10 cellular contexts compared by ENCODE assay signal in genomic region chrX:123835661-123836371, GRCh38. TPM values are rescaled to one million over a fixed set of nuclear protein-coding genes. Genes with fewer than 3 reads are reported as not detected.
A peak's percentile ranks its signal among the peaks of the same experiment; 100 is the strongest.
DNase-seq lines count a peak whose midpoint lies in the region; ATAC-seq, FAIRE-seq and TF ChIP-seq lines count a peak whose summit lies in the region.
"Had no signal": no experiment of that assay in that cellular context is flagged by ENCODE, and none has a peak within 500 bp of the region (broad histone marks: within the 10 kb centered on the region; RNA-seq: fewer than 3 reads in every experiment).

No MANE protein-coding gene starts in this region.

- no peak overlapping the region for H3K27ac Mint-ChIP-seq in astrocyte (ENCODE audit: unreplicated experiment)
- H3K27ac Mint-ChIP-seq: immature natural killer cell had no signal

- no peaks in the 10 kb centered on the region for H3K79me2 ChIP-seq in astrocyte (ENCODE audit: insufficient read depth, low read length)

- no peaks in the 10 kb centered on the region for H3K27me3 Mint-ChIP-seq in astrocyte (ENCODE audit: low read depth, unreplicated experiment)

- dilution Hi-C loops in IMR-90 (cut with HindIII; ENCODE audit: low sequenced_read_pairs, unreplicated experiment): no loop called here

- no peak overlapping the region for H4K5ac ChIP-seq in IMR-90 (ENCODE audit: low read depth, low read length)

- no TSS peak for BruUV-seq in IMR-90 (replicated peaks; lab: Mats Ljungman, UMichigan)

- H3K4ac ChIP-seq in IMR-90 (ENCODE audit: low read depth, low read length): no peak overlapping the region

- intact Hi-C loops in IMR-90 (cut with micrococcal nuclease) (no loop called here), posterior vena cava (cut with DNase I) (loop anchor here (5.0 to 10.0 kb wide), 2 partner anchors 46 to 99 kb away; no protein-coding TSS in a partner anchor), lower lobe of right lung (cut with DNase I) (no loop called here)

- no peak overlapping the region for H3K14ac ChIP-seq in IMR-90 (replicated peaks; ENCODE audit: low read depth, low read length)

- POLR2A ChIA-PET in IMR-90 (lab: Charles Lee; ENCODE audit: unreplicated experiment): no interaction called here

- H3K4me1 ChIP-seq in IMR-90 (ENCODE audit: control insufficient read depth, insufficient read depth, low read length) (no peaks in the 10 kb centered on the region), astrocyte (ENCODE audit: insufficient read depth, low read length) (peaks cover 4% of the 10 kb centered on the region), lower lobe of right lung (no peaks in the 10 kb centered on the region)

- H3K23ac ChIP-seq in IMR-90 (ENCODE audit: low read depth, low read length): no peak overlapping the region

- no peak overlapping the region for H2BK120ac ChIP-seq in IMR-90 (ENCODE audit: low read depth, low read length)

- no peak overlapping the region for H2BK15ac ChIP-seq in IMR-90 (ENCODE audit: low read depth, low read length)

- H3K18ac ChIP-seq in IMR-90 (ENCODE audit: low read depth, low read length): no peak overlapping the region

- no peaks in the 10 kb centered on the region for H3K27me3 ChIP-seq in IMR-90 (ENCODE audit: control insufficient read depth, insufficient read depth, low read length)
- no peaks in the 10 kb centered on the region for H3K27me3 ChIP-seq in astrocyte (ENCODE audit: insufficient read depth, low read length)
- H3K27me3 ChIP-seq in lower lobe of right lung (ENCODE audit: low read depth): no peaks in the 10 kb centered on the region

- H3K4me3 ChIP-seq in IMR-90 (ENCODE audit: insufficient read depth, low read depth, low read length) (no peak overlapping the region), astrocyte (ENCODE audit: insufficient read depth, low read depth, low read length) (no peak overlapping the region), lower lobe of right lung (no peak overlapping the region)

- WGBS in IMR-90 (ENCODE audit: extremely low coverage in 2 of 2, insufficient read length in 1 of 2), 2 experiments: 100% methylated on average over 3 of the region's 6 CpGs; no CpG with 5 or more reads in 1 of the 2 experiments

- no peaks in the 10 kb centered on the region for H3K9me3 Mint-ChIP-seq in astrocyte (ENCODE audit: unreplicated experiment)
- H3K9me3 Mint-ChIP-seq: immature natural killer cell had no signal

- in situ Hi-C loops in IMR-90 (cut with MboI; ENCODE audit: low sequenced_read_pairs): no loop called here

- no peaks in the 10 kb centered on the region for H3K9me1 ChIP-seq in IMR-90 (ENCODE audit: insufficient read depth, low read length)

- DNase-seq in IMR-90 (peak; percentile 70), astrocyte (ENCODE audit: low read depth) (peak; percentile 74), renal cortical epithelial cell (ENCODE audit: low read depth) (peak; percentile 93), posterior vena cava (ENCODE audit: low spot score) (no peak), lower lobe of right lung (no peak)
- DNase-seq: amygdala, immature natural killer cell had no signal

- H2BK5ac ChIP-seq in IMR-90 (ENCODE audit: low read depth, low read length, poor library complexity, severe bottlenecking): no peak overlapping the region

- TF ChIP-seq POLR2A in IMR-90 (IDR thresholded peaks at IDR 0.05; ENCODE audit: low read depth, low read length): no peak

- no peak overlapping the region for H4K8ac ChIP-seq in IMR-90 (ENCODE audit: low read depth in 2 of 2, low read length in 2 of 2)

- ATAC-seq in GM21447 (IDR thresholded peaks at IDR 0.05; ENCODE audit: unreplicated experiment) (peak; percentile 52), IMR-90 (ENCODE audit: low read depth) (peak; percentile 77), lower lobe of right lung (no peak), HG02973 (IDR thresholded peaks at IDR 0.05; ENCODE audit: unreplicated experiment) (no peak)

- H3K4me3 Mint-ChIP-seq in astrocyte (ENCODE audit: unreplicated experiment): no peak overlapping the region
- H3K4me3 Mint-ChIP-seq: immature natural killer cell had no signal

- no peaks in the 10 kb centered on the region for H3K36me3 Mint-ChIP-seq in astrocyte (ENCODE audit: low read depth, unreplicated experiment)
- H3K36me3 Mint-ChIP-seq: immature natural killer cell had no signal

- H3K27ac ChIP-seq in IMR-90 (ENCODE audit: insufficient read depth, low read length) (no peak overlapping the region), astrocyte (ENCODE audit: low read depth, low read length) (no peak overlapping the region), lower lobe of right lung (no peak overlapping the region)
- H3K27ac ChIP-seq: HL-60 had no signal

- H4K20me1 ChIP-seq in IMR-90 (ENCODE audit: insufficient read depth, low read length): no peaks in the 10 kb centered on the region
- no peaks in the 10 kb centered on the region for H4K20me1 ChIP-seq in astrocyte (ENCODE audit: insufficient read depth, low read length)

- peaks cover 1% of the 10 kb centered on the region for H3K4me1 Mint-ChIP-seq in astrocyte (ENCODE audit: low read depth, unreplicated experiment)
- H3K4me1 Mint-ChIP-seq: immature natural killer cell had no signal

- no peak overlapping the region for H2BK20ac ChIP-seq in IMR-90 (ENCODE audit: low read depth, low read length)

- 0 out of 2 replicates have a peak, but pooled peaks have one; percentile 9 for TF ChIP-seq CTCF in IMR-90 (conservative IDR thresholded peaks at IDR 0.05; ENCODE audit: low read depth, low read length)
- no peak for TF ChIP-seq CTCF in astrocyte (IDR thresholded peaks at IDR 0.05; ENCODE audit: insufficient read depth, low read depth, low read length)
- no peak for TF ChIP-seq CTCF in lower lobe of right lung (IDR thresholded peaks at IDR 0.05)

- no peak overlapping the region for H3K56ac ChIP-seq in IMR-90 (ENCODE audit: extremely low read depth, insufficient read depth, low read length)

- no peak overlapping the region for H2AK9ac ChIP-seq in IMR-90 (replicated peaks; ENCODE audit: low read depth, low read length, poor library complexity)

- CTCF ChIA-PET in IMR-90 (lab: Yijun Ruan, JAX): interaction anchor here (1.1 kb wide), 1 partner anchor 58 kb away, joined by 3 read pairs; no protein-coding TSS in a partner anchor

- no peak overlapping the region for H3K9ac ChIP-seq in IMR-90 (ENCODE audit: low read depth, low read length)
- H3K9ac ChIP-seq in astrocyte (ENCODE audit: low read length): no peak overlapping the region

- H3K79me1 ChIP-seq in IMR-90 (ENCODE audit: low read depth in 1 of 2, low read length in 2 of 2): no peaks in the 10 kb centered on the region

- FAIRE-seq in astrocyte (lab: Jason Lieb, UNC): peak; percentile 95

- H3K36me3 ChIP-seq in IMR-90 (ENCODE audit: control insufficient read depth, insufficient read depth, low read length): no peaks in the 10 kb centered on the region
- H3K36me3 ChIP-seq in astrocyte (ENCODE audit: insufficient read depth, low read length): no peaks in the 10 kb centered on the region
- no peaks in the 10 kb centered on the region for H3K36me3 ChIP-seq in lower lobe of right lung

- H2AFZ ChIP-seq in IMR-90 (replicated peaks; ENCODE audit: low read length, poor library complexity) (no peak overlapping the region), astrocyte (ENCODE audit: low read depth, low read length) (no peak overlapping the region)

- no peaks in the 10 kb centered on the region; the same call in 1 of the 2 replicates for H3K9me3 ChIP-seq in IMR-90 (ENCODE audit: control insufficient read depth, insufficient read depth, low read length)
- H3K9me3 ChIP-seq in astrocyte (ENCODE audit: insufficient read depth, low read depth, low read length): no peaks in the 10 kb centered on the region
- H3K9me3 ChIP-seq in lower lobe of right lung: no peaks in the 10 kb centered on the region

- H4K91ac ChIP-seq in IMR-90 (ENCODE audit: insufficient read depth, low read depth, low read length): no peak overlapping the region

- no peak overlapping the region for H2AK5ac ChIP-seq in IMR-90 (ENCODE audit: low read depth, low read length)

- H3K4me2 ChIP-seq in IMR-90 (ENCODE audit: low read depth, low read length) (no peak overlapping the region), astrocyte (ENCODE audit: low read length) (no peak overlapping the region)

- TF ChIP-seq RAD21 in IMR-90 (IDR thresholded peaks at IDR 0.05; ENCODE audit: low read length): no peak

TF ChIP-seq in IMR-90, 13 proteins besides CTCF, POLR2A, EP300 and RAD21 (continues in another document):
- no peak for TF ChIP-seq MAFK (IDR thresholded peaks at IDR 0.05; ENCODE audit: low read depth, low read length)
- TF ChIP-seq RCOR1 (IDR thresholded peaks at IDR 0.05; ENCODE audit: insufficient replicate concordance, low read length): no peak
- TF ChIP-seq CEBPB (IDR thresholded peaks at IDR 0.05; ENCODE audit: low read depth, low read length): peak; percentile 38; the same call in 1 of the 2 replicates
- TF ChIP-seq USF2 (IDR thresholded peaks at IDR 0.05; ENCODE audit: low read depth, low read length): no peak
- TF ChIP-seq NFE2L2 (IDR thresholded peaks at IDR 0.05; ENCODE audit: low read depth, low read length): no peak
- no peak for TF ChIP-seq BHLHE40 (IDR thresholded peaks at IDR 0.05; ENCODE audit: low read depth, low read length)
- peak; percentile 76 for TF ChIP-seq FOS (IDR thresholded peaks at IDR 0.05; ENCODE audit: low read depth, low read length)
- TF ChIP-seq MAZ (IDR thresholded peaks at IDR 0.05; ENCODE audit: borderline replicate concordance, low read depth, low read length): no peak
- no peak for TF ChIP-seq SMC3 (IDR thresholded peaks at IDR 0.05; ENCODE audit: low read depth, low read length)

RNA-seq across cellular contexts. Expression of gene XIAP, which starts 24.0 kb away (rescaled TPM):
- total RNA-seq in IMR-90 (2012; rRNA removed) (17.4 and 30.0 TPM in 2 replicates), astrocyte (51.7 and 53.1 TPM in 2 replicates), renal cortical epithelial cell (47.8 and 58.0 TPM in 2 replicates), posterior vena cava (10 to 100 TPM; 38.2 to 41.4 TPM), lower lobe of right lung (61.9 TPM)
- polyA plus RNA-seq in IMR-90 (2012; rRNA removed): 8.1 and 8.9 TPM in 2 replicates
- 3.2 and 5.2 TPM in 2 replicates for polyA plus RNA-seq in IMR-90 (2012; cell fraction: cytosol; rRNA removed)
- 3.6 and 14.6 TPM in 2 replicates for polyA plus RNA-seq in IMR-90 (2012; cell fraction: nucleus; rRNA removed; ENCODE audit: low replicate concordance)

Comparison
In these comparisons a context has a peak if more than half of its experiments do, and no peak if none do; other contexts are left out.
1. ATAC-seq: peak in GM21447 (single experiment) and IMR-90 (single experiment); none in lower lobe of right lung (0 of 2) and HG02973 (single experiment).
2. DNase-seq: peak in IMR-90 (single experiment), astrocyte (single experiment) and renal cortical epithelial cell (single experiment); none in posterior vena cava (single experiment) and lower lobe of right lung (single experiment).
3. intact Hi-C loops: an anchor here in posterior vena cava (5.0 to 10.0 kb wide); none called in IMR-90 and lower lobe of right lung.